In the genomic region with DNA sequence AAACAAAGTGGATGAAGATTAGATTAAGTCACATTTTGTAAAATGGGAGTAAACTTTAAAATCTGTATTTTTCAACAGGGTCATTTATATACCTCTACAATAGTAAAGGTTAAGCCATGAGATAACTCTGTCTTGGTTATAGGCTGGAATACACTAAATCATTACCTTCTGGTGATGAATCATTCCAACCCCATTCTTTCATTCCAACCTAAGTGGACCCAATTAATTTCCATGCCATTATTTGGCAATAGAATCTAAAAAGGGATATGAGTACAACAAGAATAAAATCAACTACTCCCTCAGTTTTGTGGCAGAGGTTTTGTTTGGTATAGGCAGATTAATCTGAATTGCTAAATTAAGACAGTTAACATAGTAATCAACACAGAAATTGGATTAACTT, we compare ENCODE assay signal across 25 cellular contexts. TPM values are rescaled to one million over a fixed set of nuclear protein-coding genes. Genes with fewer than 3 reads are reported as not detected.
"Had no signal": no experiment of that assay in that cellular context is flagged by ENCODE, and none has a peak within 500 bp of the region (broad histone marks: within the 10 kb centered on the region; RNA-seq: fewer than 3 reads in every experiment).

No MANE protein-coding gene starts in this region.

- H3K4me1 ChIP-seq: gastrocnemius medialis, right lobe of liver, vagina had no signal

- H3K36me3 ChIP-seq: brain microvascular endothelial cell, gastrocnemius medialis, right lobe of liver, thoracic aorta, vagina had no signal

- ATAC-seq: activated CD8-positive, alpha-beta T cell treated with anti-CD3 and anti-CD28 coated beads, Interleukin-2, amount 10 ng/mL, durations not matched to agents 7 days and 5 days; esophagus mucosa; gastrocnemius medialis; left cardiac atrium; mucosa of descending colon; naive thymus-derived CD4-positive, alpha-beta T cell; right lobe of liver had no signal

- DNase-seq: activated CD4-positive, alpha-beta T cell treated with anti-CD3 and anti-CD28 coated beads for 1 hour; activated CD4-positive, alpha-beta T cell treated with anti-CD3 and anti-CD28 coated beads, Interleukin-2, amount 50 U/mL, for 1 hour; activated CD8-positive, alpha-beta T cell treated with anti-CD3 and anti-CD28 coated beads, Interleukin-2, amount 10 ng/mL, durations not matched to agents 7 days and 5 days; activated gamma-delta T cell; aorta; brain microvascular endothelial cell; central memory CD4-positive, alpha-beta T cell; dermis blood vessel endothelial cell; effector CD8-positive, alpha-beta T cell; gastrocnemius medialis; hippocampal formation; left cardiac atrium; mesenchymal stem cell; mucosa of descending colon; naive thymus-derived CD4-positive, alpha-beta T cell; occipital lobe; right lobe of liver; stimulated activated CD4-positive, alpha-beta T cell treated with anti-CD3 and anti-CD28 coated beads, Interleukin-4, amount 100 ng/mL, for 1 hour; stimulated activated naive CD4-positive, alpha-beta T cell treated with Interleukin-2 at 50 U/mL for 16 hours had no signal

- H3K4me3 ChIP-seq: gastrocnemius medialis, mucosa of descending colon, right lobe of liver, thoracic aorta, vagina had no signal

- H3K9me3 ChIP-seq: gastrocnemius medialis, mucosa of descending colon, right lobe of liver, thoracic aorta, vagina had no signal

- H3K27ac ChIP-seq: brain microvascular endothelial cell, gastrocnemius medialis, right lobe of liver, thoracic aorta, vagina had no signal

- FAIRE-seq: TTC549 had no signal

- H3K27me3 ChIP-seq: brain microvascular endothelial cell, gastrocnemius medialis, right lobe of liver, vagina had no signal

RNA-seq across cellular contexts. Expression of a gene that starts 54.3 kb away (rescaled TPM):
- total RNA-seq: activated CD8-positive, alpha-beta T cell treated with anti-CD3 and anti-CD28 coated beads, Interleukin-2, amount 10 ng/mL, durations not matched to agents 7 days and 5 days; activated T-helper 1 cell treated with anti-CD3 and anti-CD28 coated beads, Interleukin-12 subunit alpha, Interleukin-12 subunit beta, Interleukin-2, Interleukin-4 antibody, amounts not matched to agents 30 ng/mL and 10 ng/mL and 1 ng/mL, durations not matched to agents 14 hours and 24 hours and 36 hours; gastrocnemius medialis; left cardiac atrium; naive thymus-derived CD4-positive, alpha-beta T cell; right lobe of liver; thoracic aorta had no signal
- polyA plus RNA-seq: aorta; liver; naive thymus-derived CD4-positive, alpha-beta T cell had no signal
